9 cellular contexts compared by ENCODE assay signal in genomic region chr20:31593221-31594001, GRCh38. TPM values are rescaled to one million over a fixed set of nuclear protein-coding genes. Genes with fewer than 3 reads are reported as not detected.
DNase-seq lines count a peak whose midpoint lies in the region; ATAC-seq and TF ChIP-seq lines count a peak whose summit lies in the region.
"Had no signal": no experiment of that assay in that cellular context is flagged by ENCODE, and none has a peak within 500 bp of the region (broad histone marks: within the 10 kb centered on the region; RNA-seq: fewer than 3 reads in every experiment).

No MANE protein-coding gene starts in this region.

- no peak overlapping the region for H3K27ac Mint-ChIP-seq in T-helper 2 cell treated with Interferon-gamma antibody and Interleukin-4, amounts not matched to agents 5 μg/mL and 100 μg/mL, for 36 hours
- H3K27ac Mint-ChIP-seq: activated naive CD4-positive, alpha-beta T cell treated with anti-CD3 and anti-CD28 coated beads, Interleukin-2, amount 50 U/mL, for 24 hours had no signal

- H3K4me1 ChIP-seq in HEK293 (ENCODE audit: control insufficient read depth, insufficient read depth, low read length) (no peaks in the 10 kb centered on the region), adipocyte (ENCODE audit: control insufficient read depth, insufficient read depth, low read length) (peaks cover 46% of the 10 kb centered on the region), HAP-1 (peaks cover 40% of the 10 kb centered on the region)

- H3K27me3 Mint-ChIP-seq in T-helper 2 cell treated with Interferon-gamma antibody and Interleukin-4, amounts not matched to agents 5 μg/mL and 100 μg/mL, for 36 hours (ENCODE audit: low read depth), result peaks cover 10% of the 10 kb centered on the region

- no peak overlapping the region for H3K4me3 Mint-ChIP-seq in T-helper 2 cell treated with Interferon-gamma antibody and Interleukin-4, amounts not matched to agents 5 μg/mL and 100 μg/mL, for 36 hours
- H3K4me3 Mint-ChIP-seq: activated naive CD4-positive, alpha-beta T cell treated with anti-CD3 and anti-CD28 coated beads, Interleukin-2, amount 50 U/mL, for 24 hours had no signal

- H3K4me3 ChIP-seq in HEK293 (ENCODE audit: low read depth, low read length) (no peak overlapping the region), adipocyte (ENCODE audit: low read length) (no peak overlapping the region), HAP-1 (no peak overlapping the region)

- H3K27me3 ChIP-seq in adipocyte (replicated peaks; ENCODE audit: control insufficient read depth, insufficient read depth, low read length) (no peaks in the 10 kb centered on the region), HAP-1 (ENCODE audit: low read depth) (no peaks in the 10 kb centered on the region)

- CTCF ChIA-PET in HEK293 (lab: Yijun Ruan, JAX), result interaction anchor here (0.6 to 2.0 kb wide), 9 partner anchors 10 to 271 kb away, joined by 3 to 7 read pairs (median 4); no protein-coding TSS in a partner anchor

- H3K4me1 Mint-ChIP-seq in T-helper 2 cell treated with Interferon-gamma antibody and Interleukin-4, amounts not matched to agents 5 μg/mL and 100 μg/mL, for 36 hours (ENCODE audit: low read depth), result peaks cover under 1% of the 10 kb centered on the region

- H3K27ac ChIP-seq in HEK293 (ENCODE audit: extremely low read depth, low read depth, low read length), result no peak overlapping the region

- no peak for TF ChIP-seq CTCF in HEK293 (tag by site-specific recombination; IDR thresholded peaks at IDR 0.05)

- in situ Hi-C loops in HAP-1 (cut with MboI; ENCODE audit: low sequenced_read_pairs), result no loop called here

- POLR2A ChIA-PET in HEK293 (lab: Yijun Ruan, JAX), result interaction anchor here (0.6 to 3.5 kb wide), 3 partner anchors 9 to 20 kb away, joined by 4 to 30 read pairs (median 5); partner anchors contain the start of gene ID1

- H3K36me3 ChIP-seq in HEK293 (ENCODE audit: control insufficient read depth in 2 of 2, insufficient read depth in 1 of 2, low read length in 2 of 2), result no peaks in the 10 kb centered on the region
- no peaks in the 10 kb centered on the region for H3K36me3 ChIP-seq in adipocyte (ENCODE audit: control insufficient read depth, insufficient read depth, low read length, severe bottlenecking)
- no peaks in the 10 kb centered on the region for H3K36me3 ChIP-seq in HAP-1 (replicated peaks)

- DNase-seq in A172 (ENCODE audit: low spot score) (peak; percentile 100), adipocyte (ENCODE audit: low read depth) (peak; percentile 85), kidney glomerular epithelial cell (lab: John Stamatoyannopoulos, UW) (peak; percentile 55), HAP-1 (ENCODE audit: low spot score in 2 of 2) (no peak)
- no peak for DNase-seq in T-helper 2 cell treated with Interferon-gamma antibody and Interleukin-4, amounts not matched to agents 5 μg/mL and 100 μg/mL, for 36 hours (ENCODE audit: low spot score)

- H3K36me3 Mint-ChIP-seq in T-helper 2 cell treated with Interferon-gamma antibody and Interleukin-4, amounts not matched to agents 5 μg/mL and 100 μg/mL, for 36 hours (ENCODE audit: low read depth), result no peaks in the 10 kb centered on the region
- H3K36me3 Mint-ChIP-seq: activated naive CD4-positive, alpha-beta T cell treated with anti-CD3 and anti-CD28 coated beads, Interleukin-2, amount 50 U/mL, for 24 hours had no signal

- ATAC-seq in HG03354 (IDR thresholded peaks at IDR 0.05; ENCODE audit: poor library complexity, severe bottlenecking, unreplicated experiment), result no peak
- ATAC-seq in GM21423 (IDR thresholded peaks at IDR 0.05; ENCODE audit: unreplicated experiment), result no peak

- H3K9me3 ChIP-seq in HEK293 (ENCODE audit: control insufficient read depth, insufficient read depth, low read depth, low read length) (no peaks in the 10 kb centered on the region), adipocyte (ENCODE audit: control insufficient read depth, low read length) (no peaks in the 10 kb centered on the region), HAP-1 (no peaks in the 10 kb centered on the region)

- H3K9ac ChIP-seq in adipocyte (ENCODE audit: low read length), result peak overlapping the region; percentile 55

- no peaks in the 10 kb centered on the region for H3K9me3 Mint-ChIP-seq in T-helper 2 cell treated with Interferon-gamma antibody and Interleukin-4, amounts not matched to agents 5 μg/mL and 100 μg/mL, for 36 hours
- H3K9me3 Mint-ChIP-seq: activated naive CD4-positive, alpha-beta T cell treated with anti-CD3 and anti-CD28 coated beads, Interleukin-2, amount 50 U/mL, for 24 hours had no signal

TF ChIP-seq in HEK293, 187 proteins besides CTCF, POLR2A, EP300 and RAD21:
- peak; percentile 53 for TF ChIP-seq GLIS1 (tag by site-specific recombination; IDR thresholded peaks at IDR 0.05)
- TF ChIP-seq SP2 (tag by site-specific recombination; IDR thresholded peaks at IDR 0.05), result peak; percentile 19; the same call in 1 of the 2 replicates
- TF ChIP-seq SP3 (tag by site-specific recombination; IDR thresholded peaks at IDR 0.05), result 0 out of 2 replicates have a peak, but pooled peaks have one; percentile 28
- TF ChIP-seq ZBTB20 (tag by site-specific recombination; IDR thresholded peaks at IDR 0.05), result peak; percentile 92
- TF ChIP-seq KLF17 (tag by site-specific recombination; IDR thresholded peaks at IDR 0.05), result peak; percentile 92
- TF ChIP-seq ZIC2 (tag by site-specific recombination; IDR thresholded peaks at IDR 0.05), result peak; percentile 59
- TF ChIP-seq KLF1 (tag by site-specific recombination; IDR thresholded peaks at IDR 0.05), result peak; percentile 98
- 0 out of 2 replicates have a peak, but pooled peaks have one; percentile 21 for TF ChIP-seq PATZ1 (tag by site-specific recombination; IDR thresholded peaks at IDR 0.05)
- peak; percentile 71; the same call in 1 of the 2 replicates for TF ChIP-seq PRDM6 (tag by site-specific recombination; IDR thresholded peaks at IDR 0.05)
- no peak for TF ChIP-seq ZNF585B (tag by site-specific recombination; IDR thresholded peaks at IDR 0.05)
- TF ChIP-seq ZNF660 (tag by site-specific recombination; IDR thresholded peaks at IDR 0.05), result no peak
- TF ChIP-seq ZNF354C (tag by site-specific recombination; IDR thresholded peaks at IDR 0.05; ENCODE audit: borderline replicate concordance, low read depth), result no peak
TF ChIP-seq in HEK293: peak in this region for 9.

RNA-seq across cellular contexts. Expression of gene ID1, which starts 11.7 kb away (rescaled TPM):
- 395 and 602 TPM in 2 replicates for total RNA-seq in A172 (2014; rRNA removed; shearing (Covaris generic))

RNA-seq across cellular contexts. Expression of gene COX4I2, which starts 44.3 kb away (rescaled TPM):
- total RNA-seq in A172 (2014; rRNA removed; shearing (Covaris generic)), result not detected in 2 replicates

Comparison
In these comparisons a context has a peak if more than half of its experiments do, and no peak if none do; other contexts are left out.
1. DNase-seq: peak in A172 (single experiment), adipocyte (single experiment) and kidney glomerular epithelial cell (single experiment); none in T-helper 2 cell treated with Interferon-gamma antibody and Interleukin-4, amounts not matched to agents 5 μg/mL and 100 μg/mL, for 36 hours (single experiment) and HAP-1 (0 of 2).